In the genomic region with DNA sequence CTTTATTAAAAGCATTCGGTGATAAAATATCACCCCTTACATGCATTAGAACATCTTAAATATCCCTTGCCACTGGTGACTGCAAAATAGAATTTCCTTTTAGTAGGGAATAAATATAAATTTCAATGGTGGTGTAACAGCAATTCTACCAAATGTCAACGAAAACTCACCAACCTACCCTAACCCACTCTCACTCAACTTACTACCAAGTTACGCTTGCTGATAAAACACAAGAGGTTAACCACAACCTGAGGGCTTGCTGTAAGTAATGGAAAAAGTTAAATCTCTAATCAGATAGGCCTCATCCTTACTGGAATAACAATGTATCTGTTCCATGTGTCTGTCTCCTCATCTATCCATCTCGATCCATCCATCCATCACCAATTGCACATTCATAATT, we compare ENCODE assay signal across 1 cellular context.
TF ChIP-seq lines count a peak whose summit lies in the region.

No MANE protein-coding gene starts in this region.

TF ChIP-seq in H1, 55 proteins besides CTCF, POLR2A, EP300 and RAD21:
- TF ChIP-seq POU5F1 (IDR thresholded peaks at IDR 0.05; ENCODE audit: low read depth, low read length) (no peak), BACH1 (IDR thresholded peaks at IDR 0.05; ENCODE audit: low read length) (no peak)
